1 cellular context compared by ENCODE assay signal in genomic region chr16:5071681-5072333, GRCh38.
TF ChIP-seq lines count a peak whose summit lies in the region.

Gene ALG1, plus strand, starts transcription at chr16:5071843. Its CDS starts 7 bp downstream, at chr16:5071850.

TF ChIP-seq in HEK293, 187 proteins besides CTCF, POLR2A, EP300 and RAD21 (continued from another document and continues in another):
- TF ChIP-seq ZNF211 (tag by site-specific recombination; IDR thresholded peaks at IDR 0.05; ENCODE audit: low read depth) (no peak), SP7 (tag by site-specific recombination; IDR thresholded peaks at IDR 0.05) (peak; percentile 82), SALL2 (tag by site-specific recombination; IDR thresholded peaks at IDR 0.05; ENCODE audit: borderline replicate concordance) (no peak), ZNF549 (tag by site-specific recombination; IDR thresholded peaks at IDR 0.05) (no peak), ZNF580 (tag by site-specific recombination; IDR thresholded peaks at IDR 0.05) (0 out of 2 replicates have a peak, but pooled peaks have one; percentile 16), GLI2 (tag by site-specific recombination; IDR thresholded peaks at IDR 0.05; ENCODE audit: borderline replicate concordance, low read depth) (no peak), ZNF791 (tag by site-specific recombination; IDR thresholded peaks at IDR 0.05) (no peak), PBX3 (CRISPR knock-in tag; IDR thresholded peaks at IDR 0.05) (0 out of 2 replicates have a peak, but pooled peaks have one; percentile 59), ZXDB (tag by site-specific recombination; IDR thresholded peaks at IDR 0.05) (peak; percentile 90), ZNF660 (tag by site-specific recombination; IDR thresholded peaks at IDR 0.05) (peak; percentile 57; the same call in 1 of the 2 replicates), ZNF624 (tag by site-specific recombination; IDR thresholded peaks at IDR 0.05) (no peak), ZNF138 (tag by site-specific recombination; IDR thresholded peaks at IDR 0.05; ENCODE audit: borderline replicate concordance) (peak; percentile 5; the same call in 1 of the 2 replicates), ZNF677 (tag by site-specific recombination; IDR thresholded peaks at IDR 0.05) (no peak), ZNF16 (tag by site-specific recombination; IDR thresholded peaks at IDR 0.05; ENCODE audit: low read depth) (no peak), ZNF639 (tag by site-specific recombination; IDR thresholded peaks at IDR 0.05) (no peak), ZNF600 (tag by site-specific recombination; IDR thresholded peaks at IDR 0.05) (peak; percentile 88), EGR2 (tag by site-specific recombination; IDR thresholded peaks at IDR 0.05; ENCODE audit: low read depth) (peak; percentile 75), ZBTB44 (tag by site-specific recombination; IDR thresholded peaks at IDR 0.05) (no peak), ZNF184 (tag by site-specific recombination; IDR thresholded peaks at IDR 0.05) (no peak), ZBTB8A (tag by site-specific recombination; IDR thresholded peaks at IDR 0.05) (0 out of 2 replicates have a peak, but pooled peaks have one; percentile 6), ZNF843 (tag by site-specific recombination; IDR thresholded peaks at IDR 0.05) (peak; percentile 56; the same call in 1 of the 2 replicates), ZNF2 (tag by site-specific recombination; IDR thresholded peaks at IDR 0.05) (peak; percentile 74), TCF7L2 (IDR thresholded peaks at IDR 0.05; ENCODE audit: borderline replicate concordance, low read depth, low read length) (no peak), WT1 (tag by site-specific recombination; IDR thresholded peaks at IDR 0.05) (peak; percentile 44; the same call in 1 of the 2 replicates), ZNF792 (tag by site-specific recombination; IDR thresholded peaks at IDR 0.05) (0 out of 2 replicates have a peak, but pooled peaks have one; percentile 64), SP3 (tag by site-specific recombination; IDR thresholded peaks at IDR 0.05) (peak; percentile 62), ZEB2 (tag by site-specific recombination; IDR thresholded peaks at IDR 0.05) (peak; percentile 44; the same call in 1 of the 2 replicates), ZIC2 (tag by site-specific recombination; IDR thresholded peaks at IDR 0.05) (no peak), ZNF146 (tag by site-specific recombination; IDR thresholded peaks at IDR 0.05) (0 out of 2 replicates have a peak, but pooled peaks have one; percentile 16), ZNF335 (tag by site-specific recombination; conservative IDR thresholded peaks at IDR 0.05) (peak; percentile 82), YY1 (tag by site-specific recombination; IDR thresholded peaks at IDR 0.05) (peak; percentile 96), MEIS1 (CRISPR knock-in tag; IDR thresholded peaks at IDR 0.05; ENCODE audit: borderline replicate concordance) (no peak), ZNF585B (tag by site-specific recombination; IDR thresholded peaks at IDR 0.05) (no peak), MZF1 (tag by site-specific recombination; IDR thresholded peaks at IDR 0.05; ENCODE audit: borderline replicate concordance) (no peak), ZNF341 (tag by site-specific recombination; IDR thresholded peaks at IDR 0.05; ENCODE audit: low read depth) (peak; percentile 63), BCL11A (tag by site-specific recombination; IDR thresholded peaks at IDR 0.05; ENCODE audit: low read depth) (no peak), ZNF561 (tag by site-specific recombination; IDR thresholded peaks at IDR 0.05; ENCODE audit: borderline replicate concordance) (peak; percentile 100), ZNF747 (tag by site-specific recombination; IDR thresholded peaks at IDR 0.05) (no peak), ZNF488 (tag by site-specific recombination; IDR thresholded peaks at IDR 0.05) (no peak), ZNF629 (tag by site-specific recombination; IDR thresholded peaks at IDR 0.05) (peak; percentile 67), ZBTB11 (tag by site-specific recombination; conservative IDR thresholded peaks at IDR 0.05; ENCODE audit: low read depth) (peak; percentile 22; the same call in 1 of the 2 replicates), ZNF560 (tag by site-specific recombination; IDR thresholded peaks at IDR 0.05; ENCODE audit: borderline replicate concordance) (no peak), HOXD13 (CRISPR knock-in tag; IDR thresholded peaks at IDR 0.05; ENCODE audit: borderline replicate concordance) (0 out of 2 replicates have a peak, but pooled peaks have one; percentile 34), ZNF157 (tag by site-specific recombination; IDR thresholded peaks at IDR 0.05) (no peak), SCRT1 (tag by site-specific recombination; IDR thresholded peaks at IDR 0.05; ENCODE audit: borderline replicate concordance) (no peak), ZBTB26 (tag by site-specific recombination; optimal IDR thresholded peaks at IDR 0.05) (peak; percentile 64), ZNF24 (tag by site-specific recombination; IDR thresholded peaks at IDR 0.05) (peak; percentile 90), ZNF404 (tag by site-specific recombination; IDR thresholded peaks at IDR 0.05) (no peak), ZNF350 (tag by site-specific recombination; IDR thresholded peaks at IDR 0.05) (no peak), ZNF394 (tag by site-specific recombination; IDR thresholded peaks at IDR 0.05; ENCODE audit: borderline replicate concordance) (no peak; the same call in 1 of the 2 replicates), ZNF701 (tag by site-specific recombination; IDR thresholded peaks at IDR 0.05) (no peak), ZNF140 (tag by site-specific recombination; IDR thresholded peaks at IDR 0.05) (no peak)
- TF ChIP-seq, protein P1, sequence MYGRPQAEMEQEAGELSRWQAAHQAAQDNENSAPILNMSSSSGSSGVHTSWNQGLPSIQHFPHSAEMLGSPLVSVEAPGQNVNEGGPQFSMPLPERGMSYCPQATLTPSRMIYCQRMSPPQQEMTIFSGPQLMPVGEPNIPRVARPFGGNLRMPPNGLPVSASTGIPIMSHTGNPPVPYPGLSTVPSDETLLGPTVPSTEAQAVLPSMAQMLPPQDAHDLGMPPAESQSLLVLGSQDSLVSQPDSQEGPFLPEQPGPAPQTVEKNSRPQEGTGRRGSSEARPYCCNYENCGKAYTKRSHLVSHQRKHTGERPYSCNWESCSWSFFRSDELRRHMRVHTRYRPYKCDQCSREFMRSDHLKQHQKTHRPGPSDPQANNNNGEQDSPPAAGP (tag by site-specific recombination; IDR thresholded peaks at IDR 0.05): peak; percentile 89
- TF ChIP-seq, protein P2, sequence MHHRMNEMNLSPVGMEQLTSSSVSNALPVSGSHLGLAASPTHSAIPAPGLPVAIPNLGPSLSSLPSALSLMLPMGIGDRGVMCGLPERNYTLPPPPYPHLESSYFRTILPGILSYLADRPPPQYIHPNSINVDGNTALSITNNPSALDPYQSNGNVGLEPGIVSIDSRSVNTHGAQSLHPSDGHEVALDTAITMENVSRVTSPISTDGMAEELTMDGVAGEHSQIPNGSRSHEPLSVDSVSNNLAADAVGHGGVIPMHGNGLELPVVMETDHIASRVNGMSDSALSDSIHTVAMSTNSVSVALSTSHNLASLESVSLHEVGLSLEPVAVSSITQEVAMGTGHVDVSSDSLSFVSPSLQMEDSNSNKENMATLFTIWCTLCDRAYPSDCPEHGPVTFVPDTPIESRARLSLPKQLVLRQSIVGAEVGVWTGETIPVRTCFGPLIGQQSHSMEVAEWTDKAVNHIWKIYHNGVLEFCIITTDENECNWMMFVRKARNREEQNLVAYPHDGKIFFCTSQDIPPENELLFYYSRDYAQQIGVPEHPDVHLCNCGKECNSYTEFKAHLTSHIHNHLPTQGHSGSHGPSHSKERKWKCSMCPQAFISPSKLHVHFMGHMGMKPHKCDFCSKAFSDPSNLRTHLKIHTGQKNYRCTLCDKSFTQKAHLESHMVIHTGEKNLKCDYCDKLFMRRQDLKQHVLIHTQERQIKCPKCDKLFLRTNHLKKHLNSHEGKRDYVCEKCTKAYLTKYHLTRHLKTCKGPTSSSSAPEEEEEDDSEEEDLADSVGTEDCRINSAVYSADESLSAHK (tag by site-specific recombination; IDR thresholded peaks at IDR 0.05): no peak
- TF ChIP-seq, protein P3, sequence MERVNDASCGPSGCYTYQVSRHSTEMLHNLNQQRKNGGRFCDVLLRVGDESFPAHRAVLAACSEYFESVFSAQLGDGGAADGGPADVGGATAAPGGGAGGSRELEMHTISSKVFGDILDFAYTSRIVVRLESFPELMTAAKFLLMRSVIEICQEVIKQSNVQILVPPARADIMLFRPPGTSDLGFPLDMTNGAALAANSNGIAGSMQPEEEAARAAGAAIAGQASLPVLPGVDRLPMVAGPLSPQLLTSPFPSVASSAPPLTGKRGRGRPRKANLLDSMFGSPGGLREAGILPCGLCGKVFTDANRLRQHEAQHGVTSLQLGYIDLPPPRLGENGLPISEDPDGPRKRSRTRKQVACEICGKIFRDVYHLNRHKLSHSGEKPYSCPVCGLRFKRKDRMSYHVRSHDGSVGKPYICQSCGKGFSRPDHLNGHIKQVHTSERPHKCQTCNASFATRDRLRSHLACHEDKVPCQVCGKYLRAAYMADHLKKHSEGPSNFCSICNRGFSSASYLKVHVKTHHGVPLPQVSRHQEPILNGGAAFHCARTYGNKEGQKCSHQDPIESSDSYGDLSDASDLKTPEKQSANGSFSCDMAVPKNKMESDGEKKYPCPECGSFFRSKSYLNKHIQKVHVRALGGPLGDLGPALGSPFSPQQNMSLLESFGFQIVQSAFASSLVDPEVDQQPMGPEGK (tag by site-specific recombination; IDR thresholded peaks at IDR 0.05): peak; percentile 64
